Comparison of ENCODE assay signal across 8 cellular contexts in genomic region chr10:132536964-132537712, GRCh38. TPM values are rescaled to one million over a fixed set of nuclear protein-coding genes. Genes with fewer than 3 reads are reported as not detected.
DNase-seq lines count a peak whose midpoint lies in the region; ATAC-seq and TF ChIP-seq lines count a peak whose summit lies in the region.

No MANE protein-coding gene starts in this region.

- POLR2A ChIA-PET in CD4-positive, alpha-beta T cell (lab: Charles Lee), result interaction anchor here (1.5 to 1.6 kb wide), 2 partner anchors 14 to 90 kb away, joined by 4 to 10 read pairs; no protein-coding TSS in a partner anchor

- H3K4me3 Mint-ChIP-seq in CD4-positive, alpha-beta T cell, result peak overlapping the region; percentile 92

- no peaks in the 10 kb centered on the region for H3K27me3 Mint-ChIP-seq in CD4-positive, alpha-beta T cell

- H3K36me3 Mint-ChIP-seq in CD4-positive, alpha-beta T cell (ENCODE audit: low read depth), result no peaks in the 10 kb centered on the region

- H3K27me3 ChIP-seq in CD4-positive, alpha-beta T cell (ENCODE audit: control insufficient read depth, insufficient read depth, low read length), result no peaks in the 10 kb centered on the region

- CTCF ChIA-PET in CD4-positive, alpha-beta T cell (lab: Charles Lee), result no interaction called here

- no peaks in the 10 kb centered on the region for H3K9me3 ChIP-seq in CD4-positive, alpha-beta T cell (ENCODE audit: control insufficient read depth, low read length)

- peak; percentile 100 for DNase-seq in CD4-positive, alpha-beta T cell
- DNase-seq in NCI-H82 treated with DMSO at 0.1 percent for 48 hours (lab: John Stamatoyannopoulos, UW; ENCODE audit: unreplicated experiment), result peak; percentile 82
- peak; percentile 100 for DNase-seq in activated CD8-positive, alpha-beta memory T cell treated with anti-CD3 and anti-CD28 coated beads for 1 hour (ENCODE audit: extremely low read depth in 1 of 2, low read depth in 1 of 2)
- DNase-seq in effector CD4-positive, alpha-beta T cell, result peak; percentile 100
- DNase-seq in medulla oblongata (ENCODE audit: extremely low spot score), result peak; percentile 100
- peak; percentile 100 for DNase-seq in stimulated activated CD4-positive, alpha-beta T cell treated with anti-CD3 and anti-CD28 coated beads, TNF-alpha, amount 100 ng/mL, for 48 hours (ENCODE audit: low read depth in 3 of 3)

- peaks cover 46% of the 10 kb centered on the region for H3K4me1 Mint-ChIP-seq in CD4-positive, alpha-beta T cell (ENCODE audit: low read depth)

- peak overlapping the region; percentile 43 for H3K27ac ChIP-seq in CD4-positive, alpha-beta T cell (ENCODE audit: low read depth, low read length)

- no peak for TF ChIP-seq CTCF in CD4-positive, alpha-beta T cell (IDR thresholded peaks at IDR 0.05)

- intact Hi-C loops in CD4-positive, alpha-beta T cell (cut with DNase I, micrococcal nuclease), result loop anchor here (2.0 to 10.0 kb wide), 12 partner anchors 14 to 840 kb away; partner anchors contain the start of genes LRRC27 (in 2 of the 2), PWWP2B (in 2 of the 2), BNIP3 (in 1 of the 2) and PAOX (in 1 of the 2)

- H3K27ac Mint-ChIP-seq in CD4-positive, alpha-beta T cell, result peak overlapping the region; percentile 81

- H3K9me3 Mint-ChIP-seq in CD4-positive, alpha-beta T cell, result no peaks in the 10 kb centered on the region

- ATAC-seq in CD4-positive, alpha-beta T cell (ENCODE audit: poor library complexity), result peak; percentile 84
- peak; percentile 86 for ATAC-seq in GM19397 (IDR thresholded peaks at IDR 0.05; ENCODE audit: unreplicated experiment)
- ATAC-seq in HG03565 (IDR thresholded peaks at IDR 0.05; ENCODE audit: unreplicated experiment), result peak; percentile 81

RNA-seq across cellular contexts. Expression of gene INPP5A, which starts 0.4 kb away (rescaled TPM):
- 10 to 100 TPM; 22.0 to 24.8 TPM for total RNA-seq in CD4-positive, alpha-beta T cell

Comparison
In these comparisons a context has a peak if more than half of its experiments do, and no peak if none do; other contexts are left out.
1. Peak in every context shown above with its lines: DNase-seq, ATAC-seq and H3K27ac ChIP-seq.